In the genomic region with DNA sequence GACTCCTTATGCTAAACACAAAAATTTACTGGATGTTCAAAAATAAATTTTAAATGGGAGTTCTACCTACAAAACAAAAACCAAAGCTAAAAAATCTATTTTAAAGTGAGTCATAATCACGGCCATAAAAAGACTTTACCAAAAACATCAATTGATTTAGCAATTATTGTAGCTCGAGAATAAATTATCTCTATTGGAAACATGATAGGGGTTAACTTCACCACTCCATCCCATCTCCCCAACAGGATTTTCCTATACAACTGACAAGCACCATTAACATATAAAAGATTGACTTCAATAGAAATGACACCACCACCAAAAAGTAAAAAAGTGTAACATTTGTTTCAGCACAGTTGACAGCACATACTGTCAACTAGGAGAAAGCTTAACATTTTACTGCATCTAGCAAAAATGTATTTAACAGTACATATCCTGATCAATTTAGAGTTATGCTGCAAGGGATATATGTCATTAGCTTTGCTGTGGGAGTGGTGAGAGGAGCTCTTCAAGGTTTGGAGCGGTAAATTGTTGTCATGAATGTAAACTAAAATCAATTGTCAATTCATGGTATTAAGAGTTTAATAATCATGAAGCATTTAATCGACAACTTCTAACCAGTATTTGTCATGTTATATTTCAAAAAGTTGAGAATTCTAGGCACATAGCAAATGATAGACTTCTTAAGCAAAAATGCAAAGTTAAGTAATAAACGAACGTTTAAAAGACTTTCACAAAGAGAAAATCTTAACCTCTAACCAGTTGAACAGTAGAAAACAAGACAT, we compare ENCODE assay signal across 10 cellular contexts. TPM values are rescaled to one million over a fixed set of nuclear protein-coding genes. Genes with fewer than 3 reads are reported as not detected.
DNase-seq lines count a peak whose midpoint lies in the region; ATAC-seq, FAIRE-seq and TF ChIP-seq lines count a peak whose summit lies in the region.
"Had no signal": no experiment of that assay in that cellular context is flagged by ENCODE, and none has a peak within 500 bp of the region (broad histone marks: within the 10 kb centered on the region; RNA-seq: fewer than 3 reads in every experiment).

No MANE protein-coding gene starts in this region.

- H3K4me3 ChIP-seq in OCI-LY7 (ENCODE audit: low read depth, low read length, poor library complexity, severe bottlenecking), result peak overlapping the region; percentile 41
- peak overlapping the region in 2 of 3 experiments; percentile 20 to 84 for H3K4me3 ChIP-seq in endothelial cell of umbilical vein (replicated peaks in 1 of 3; ENCODE audit: insufficient read depth in 1 of 3, low read depth in 1 of 3, low read length in 3 of 3)
- peak overlapping the region; percentile 89 for H3K4me3 ChIP-seq in ovary

- TF ChIP-seq POLR2A in endothelial cell of umbilical vein (IDR thresholded peaks at IDR 0.05; ENCODE audit: low read depth, low read length), result no peak
- no peak for TF ChIP-seq POLR2A in ovary (IDR thresholded peaks at IDR 0.05)

- no peaks in the 10 kb centered on the region for H3K9me3 ChIP-seq in CD4-positive, alpha-beta T cell (ENCODE audit: control insufficient read depth, low read length)
- no peaks in the 10 kb centered on the region for H3K9me3 ChIP-seq in OCI-LY7 (ENCODE audit: low read length)
- no peaks in the 10 kb centered on the region for H3K9me3 ChIP-seq in endothelial cell of umbilical vein (replicated peaks; ENCODE audit: control insufficient read depth, insufficient read depth, low read length)
- no peaks in the 10 kb centered on the region for H3K9me3 ChIP-seq in ovary

- TF ChIP-seq CTCF in CD4-positive, alpha-beta T cell (IDR thresholded peaks at IDR 0.05), result no peak
- TF ChIP-seq CTCF in OCI-LY7 (conservative IDR thresholded peaks at IDR 0.05; ENCODE audit: low read length) (no peak), endothelial cell of umbilical vein (IDR thresholded peaks at IDR 0.05; ENCODE audit: extremely low read depth in 1 of 2, insufficient read depth in 1 of 2, low read depth in 1 of 2, low read length in 2 of 2) (no peak), ovary (IDR thresholded peaks at IDR 0.05) (no peak)

- WGBS in ovary, 3 donors, result 29 to 40% (median 35%) methylated on average over 6 of the region's 6 CpGs

- CTCF ChIA-PET in CD4-positive, alpha-beta T cell (lab: Charles Lee), result interaction anchor here (0.7 to 2.1 kb wide), 5 partner anchors 74 to 269 kb away, joined by 3 to 8 read pairs (median 4); no protein-coding TSS in a partner anchor
- CTCF ChIA-PET in OCI-LY7 (lab: Charles Lee; ENCODE audit: unreplicated experiment) (no interaction called here), endothelial cell of umbilical vein (lab: Charles Lee) (interaction anchor here (0.8 to 5.7 kb wide), 11 partner anchors 12 to 375 kb away, joined by 3 to 66 read pairs (median 4); no protein-coding TSS in a partner anchor)

- H3K9me3 Mint-ChIP-seq in CD4-positive, alpha-beta T cell, result no peaks in the 10 kb centered on the region

- H3K27ac ChIP-seq in CD4-positive, alpha-beta T cell (ENCODE audit: low read depth, low read length), result no peak overlapping the region
- no peak overlapping the region for H3K27ac ChIP-seq in OCI-LY7 (ENCODE audit: low read depth, low read length, poor library complexity, severe bottlenecking)
- no peak overlapping the region for H3K27ac ChIP-seq in endothelial cell of umbilical vein (ENCODE audit: insufficient read depth, low read depth, low read length)
- no peak overlapping the region for H3K27ac ChIP-seq in ovary

- H3K27me3 ChIP-seq in CD4-positive, alpha-beta T cell (ENCODE audit: control insufficient read depth, insufficient read depth, low read length), result no peaks in the 10 kb centered on the region
- H3K27me3 ChIP-seq in endothelial cell of umbilical vein (ENCODE audit: control insufficient read depth in 2 of 2, insufficient read depth in 2 of 2, low read length in 2 of 2) (no peaks in the 10 kb centered on the region), ovary (no peaks in the 10 kb centered on the region)

- no TSS peak for BruUV-seq in OCI-LY7 (replicated peaks; lab: Mats Ljungman, UMichigan)
- BruUV-seq in endothelial cell of umbilical vein (replicated peaks; lab: Mats Ljungman, UMichigan), result no TSS peak

- H3K36me3 Mint-ChIP-seq in CD4-positive, alpha-beta T cell (ENCODE audit: low read depth), result peaks cover 24% of the 10 kb centered on the region

- no peak for FAIRE-seq in endothelial cell of umbilical vein (lab: Jason Lieb, UNC)
- FAIRE-seq: GM18507 had no signal

- dilution Hi-C loops in endothelial cell of umbilical vein (cut with MboI; ENCODE audit: extremely low pct_ligation_motif_present, low sequenced_read_pairs), result no loop called here

- peak overlapping the region; percentile 98 for H3K4me3 Mint-ChIP-seq in CD4-positive, alpha-beta T cell

- H4K20me1 ChIP-seq in OCI-LY7 (ENCODE audit: insufficient read depth, low read length), result peaks cover 9% of the 10 kb centered on the region
- H4K20me1 ChIP-seq in endothelial cell of umbilical vein (replicated peaks; ENCODE audit: control insufficient read depth, extremely low read depth, insufficient read depth, low read length), result no peaks in the 10 kb centered on the region

- H3K4me2 ChIP-seq in OCI-LY7 (ENCODE audit: low read length) (peak overlapping the region; percentile 72), endothelial cell of umbilical vein (ENCODE audit: insufficient read depth, low read length) (peak overlapping the region; percentile 100)

- peaks cover 48% of the 10 kb centered on the region for H3K4me1 Mint-ChIP-seq in CD4-positive, alpha-beta T cell (ENCODE audit: low read depth)

- no peak overlapping the region for H3K9ac ChIP-seq in endothelial cell of umbilical vein (replicated peaks; ENCODE audit: extremely low read depth, insufficient read depth, low read length)

- ATAC-seq in CD4-positive, alpha-beta T cell (ENCODE audit: poor library complexity), result no peak
- ATAC-seq in HG02970 (IDR thresholded peaks at IDR 0.05; ENCODE audit: low FRiP score, unreplicated experiment) (no peak), HG03045 (IDR thresholded peaks at IDR 0.05; ENCODE audit: unreplicated experiment) (no peak)

- H3K79me2 ChIP-seq in OCI-LY7 (ENCODE audit: insufficient read depth, low read depth, low read length) (no peaks in the 10 kb centered on the region; the same call in 1 of the 2 replicates), endothelial cell of umbilical vein (ENCODE audit: control insufficient read depth, insufficient read depth, low read length) (peaks cover 49% of the 10 kb centered on the region)

- POLR2A ChIA-PET in CD4-positive, alpha-beta T cell (lab: Charles Lee), result interaction anchor here (0.9 to 7.9 kb wide), 6 partner anchors 89 to 771 kb away, joined by 3 to 184 read pairs (median 4); a partner anchor contains a TSS
- POLR2A ChIA-PET in OCI-LY7 (lab: Charles Lee), result interaction anchor here (0.6 to 1.3 kb wide), 3 partner anchors 22 to 1889 kb away, joined by 3 to 5 read pairs (median 4); no protein-coding TSS in a partner anchor
- POLR2A ChIA-PET in endothelial cell of umbilical vein (lab: Charles Lee), result no interaction called here

- DNase-seq in CD4-positive, alpha-beta T cell, result no peak
- DNase-seq in OCI-LY7 (ENCODE audit: low spot score), result no peak
- DNase-seq in endothelial cell of umbilical vein (ENCODE audit: low read depth, low spot score), result no peak
- DNase-seq in ovary, result no peak
- DNase-seq in stimulated activated CD4-positive, alpha-beta T cell treated with anti-CD3 and anti-CD28 coated beads, Interleukin-1b, Interleukin-23, amount 100 ng/mL, for 48 hours, result no peak
- no peak for DNase-seq in hypothalamus (lab: John Stamatoyannopoulos, UW)
- DNase-seq: MM.1S had no signal

- H3K36me3 ChIP-seq in OCI-LY7 (ENCODE audit: insufficient read depth, low read length) (no peaks in the 10 kb centered on the region), endothelial cell of umbilical vein (ENCODE audit: control insufficient read depth in 2 of 2, extremely low read depth in 1 of 2, insufficient read depth in 2 of 2, low read length in 2 of 2) (no peaks in the 10 kb centered on the region), ovary (no peaks in the 10 kb centered on the region)

- H3K27ac Mint-ChIP-seq in CD4-positive, alpha-beta T cell, result peak overlapping the region; percentile 90

- no peak overlapping the region for H2AFZ ChIP-seq in OCI-LY7 (ENCODE audit: low read length)
- H2AFZ ChIP-seq in endothelial cell of umbilical vein (ENCODE audit: low read depth, low read length), result no peak overlapping the region

- no peaks in the 10 kb centered on the region for H3K9me1 ChIP-seq in endothelial cell of umbilical vein (replicated peaks; ENCODE audit: control insufficient read depth, extremely low read depth, insufficient read depth, low read length)

- H3K9me2 ChIP-seq in OCI-LY7 (ENCODE audit: insufficient read depth, low read length), result no peaks in the 10 kb centered on the region

- no peaks in the 10 kb centered on the region for H3K27me3 Mint-ChIP-seq in CD4-positive, alpha-beta T cell

- no peak for TF ChIP-seq EP300 in ovary (IDR thresholded peaks at IDR 0.05)

- peaks cover 16% of the 10 kb centered on the region for H3K4me1 ChIP-seq in OCI-LY7 (ENCODE audit: insufficient read depth, low read length, poor library complexity, severe bottlenecking)
- H3K4me1 ChIP-seq in endothelial cell of umbilical vein (ENCODE audit: control insufficient read depth, extremely low read depth, insufficient read depth, low read length), result peaks cover 24% of the 10 kb centered on the region
- H3K4me1 ChIP-seq in ovary (ENCODE audit: insufficient read depth), result no peaks in the 10 kb centered on the region

- intact Hi-C loops in CD4-positive, alpha-beta T cell (cut with DNase I, micrococcal nuclease), result loop anchor here (1.0 to 5.0 kb wide), 7 partner anchors 39 to 771 kb away; a partner anchor contains a TSS
- intact Hi-C loops in OCI-LY7 (cut with micrococcal nuclease; ENCODE audit: unreplicated experiment), result loop anchor here (5.0 to 10.0 kb wide), 2 partner anchors 266 to 352 kb away; no protein-coding TSS in a partner anchor
- intact Hi-C loops in endothelial cell of umbilical vein (cut with micrococcal nuclease), result loop anchor here (1.0 to 10.0 kb wide), 5 partner anchors 78 to 1318 kb away; a partner anchor contains a TSS
- intact Hi-C loops in ovary (cut with DNase I), result loop anchor here in 1 of 4 donors (10.0 kb wide), 1 partner anchor 342 kb away; no protein-coding TSS in a partner anchor

RNA-seq across cellular contexts. Expression of a gene that starts 3.8 kb away (rescaled TPM):
- total RNA-seq in CD4-positive, alpha-beta T cell, result 10 to 100 TPM; 39.5 to 41.9 TPM
- total RNA-seq in OCI-LY7 (2014; rRNA removed; shearing (Covaris generic)), result 5.6 and 6.7 TPM in 2 replicates
- 11.4 and 12.2 TPM in 2 replicates for total RNA-seq in OCI-LY7 (2022)
- 11.1 and 11.8 TPM in 2 replicates for total RNA-seq in endothelial cell of umbilical vein
- polyA plus RNA-seq in endothelial cell of umbilical vein, result 3.6 and 4.8 TPM in 2 replicates
- polyA plus RNA-seq in endothelial cell of umbilical vein (2011; cell fraction: cytosol; rRNA removed), result 5.1 and 5.8 TPM in 2 replicates
- polyA plus RNA-seq in endothelial cell of umbilical vein (2011; cell fraction: nucleus; rRNA removed), result 3.5 and 4.6 TPM in 2 replicates
- 10.3 and 10.6 TPM in 2 replicates for polyA plus RNA-seq in endothelial cell of umbilical vein (2012)
- polyA minus RNA-seq in endothelial cell of umbilical vein, result 6.5 TPM in 2 replicates
- 12.2 TPM for polyA minus RNA-seq in endothelial cell of umbilical vein (2011; cell fraction: cytosol; rRNA and poly(A)+ RNA removed)
- 8.9 and 9.1 TPM in 2 replicates for polyA minus RNA-seq in endothelial cell of umbilical vein (2011; cell fraction: nucleus; rRNA and poly(A)+ RNA removed)
- total RNA-seq in ovary, result 10 to 100 TPM; 30.9 to 41.4 (median 35.7) TPM
- 10 to 100 TPM; 22.5 to 27.8 TPM for polyA plus RNA-seq in ovary
